2 cellular contexts compared by ENCODE assay signal in genomic region chr10:86872757-86873156, GRCh38.
TF ChIP-seq lines count a peak whose summit lies in the region.

No MANE protein-coding gene starts in this region.

TF ChIP-seq in liver, 16 proteins besides CTCF, POLR2A, EP300 and RAD21 (continued from another document):
- TF ChIP-seq REST (IDR thresholded peaks at IDR 0.05): no peak
- no peak for TF ChIP-seq FOXA2 (IDR thresholded peaks at IDR 0.05)
- no peak for TF ChIP-seq ATF3 (IDR thresholded peaks at IDR 0.05)
- peak; percentile 53 for TF ChIP-seq NR2F2 (IDR thresholded peaks at IDR 0.05)
- TF ChIP-seq RXRA (IDR thresholded peaks at IDR 0.05): peak in 1 of 2 donors; percentile 19
- no peak for TF ChIP-seq HNF4A (conservative IDR thresholded peaks at IDR 0.05)
- no peak for TF ChIP-seq HNF4G (IDR thresholded peaks at IDR 0.05)
- no peak for TF ChIP-seq TAF1 (conservative IDR thresholded peaks at IDR 0.05)
- no peak for TF ChIP-seq FOXA1 (IDR thresholded peaks at IDR 0.05)

TF ChIP-seq in HepG2, 621 proteins besides CTCF, POLR2A, EP300 and RAD21 (continued from another document):
- TF ChIP-seq PHF21A (CRISPR knock-in tag; IDR thresholded peaks at IDR 0.05) (no peak), CEBPZ (IDR thresholded peaks at IDR 0.05; ENCODE audit: low read length) (no peak), ZNF891 (CRISPR knock-in tag; IDR thresholded peaks at IDR 0.05) (no peak), ZNF280B (CRISPR knock-in tag; IDR thresholded peaks at IDR 0.05; ENCODE audit: borderline replicate concordance) (no peak), SIN3A (IDR thresholded peaks at IDR 0.05; ENCODE audit: borderline replicate concordance, low read depth, low read length) (no peak), ZNF331 (CRISPR knock-in tag; IDR thresholded peaks at IDR 0.05) (no peak)
